14 cellular contexts compared by ENCODE assay signal in the genomic region with DNA sequence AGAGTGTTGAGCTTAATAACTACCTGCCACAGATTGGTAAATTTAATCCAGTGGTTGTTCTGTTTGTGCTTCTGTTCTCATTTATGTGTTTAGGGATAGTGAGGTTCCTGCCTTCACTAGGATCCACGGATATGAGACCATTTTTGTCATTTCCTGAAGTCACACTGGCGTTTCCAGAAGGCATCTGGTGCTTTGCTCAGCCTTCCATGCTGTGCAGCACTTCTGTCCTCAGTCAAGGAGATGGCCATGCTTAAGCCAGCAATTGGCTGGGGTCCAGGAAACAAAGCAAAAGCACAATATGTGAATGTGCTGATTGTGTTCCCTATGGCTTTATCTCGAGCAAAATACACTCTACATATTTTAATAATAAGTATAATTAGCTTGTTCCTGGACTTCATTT.
DNase-seq lines count a peak whose midpoint lies in the region; ATAC-seq lines count a peak whose summit lies in the region.
"Had no signal": no experiment of that assay in that cellular context is flagged by ENCODE, and none has a peak within 500 bp of the region (broad histone marks: within the 10 kb centered on the region; RNA-seq: fewer than 3 reads in every experiment).

No MANE protein-coding gene starts in this region.

- peak; percentile 58 for DNase-seq in NCI-H748 (lab: John Stamatoyannopoulos, UW; ENCODE audit: unreplicated experiment)
- no peak for DNase-seq in NCI-H748 treated with DMSO at 0.1 percent for 48 hours (lab: John Stamatoyannopoulos, UW)
- DNase-seq in NCI-H345 treated with DMSO at 0.1 percent for 48 hours (lab: John Stamatoyannopoulos, UW; ENCODE audit: unreplicated experiment), result peak; percentile 48
- peak; percentile 19 to 57 for DNase-seq in cerebellar nuclear complex (lab: John Stamatoyannopoulos, UW)
- no peak for DNase-seq in sciatic nerve (ENCODE audit: low spot score)
- no peak for DNase-seq in activated naive CD4-positive, alpha-beta T cell treated with anti-CD3 and anti-CD28 coated beads, Interleukin-2, amount 50 U/mL, for 16 hours
- DNase-seq: activated CD8-positive, alpha-beta memory T cell treated with anti-CD3 and anti-CD28 coated beads, Interleukin-2, amount 10 ng/mL, durations not matched to agents 7 days and 5 days; activated naive CD4-positive, alpha-beta T cell treated with anti-CD3 and anti-CD28 coated beads, Interleukin-2, amount 10 ng/mL, durations not matched to agents 7 days and 5 days; DND-41; SK-N-SH; stimulated activated CD4-positive, alpha-beta T cell treated with anti-CD3 and anti-CD28 coated beads, Interleukin-15, amount 100 ng/mL, for 24 hours; testis had no signal

- ATAC-seq in sciatic nerve, result peak; percentile 30
- no peak for ATAC-seq in HG02870 (IDR thresholded peaks at IDR 0.05; ENCODE audit: unreplicated experiment)
- no peak for ATAC-seq in GM18858 (IDR thresholded peaks at IDR 0.05; ENCODE audit: unreplicated experiment)
- ATAC-seq: activated CD8-positive, alpha-beta memory T cell treated with anti-CD3 and anti-CD28 coated beads, Interleukin-2, amount 10 ng/mL, durations not matched to agents 7 days and 5 days had no signal

- intact Hi-C loops in sciatic nerve (cut with DNase I), result no loop called here

Comparison
In these comparisons a context has a peak if more than half of its experiments do, and no peak if none do; other contexts are left out.
1. DNase-seq: peak in NCI-H748 (single experiment), NCI-H345 treated with DMSO at 0.1 percent for 48 hours (single experiment) and cerebellar nuclear complex (2 of 2); none in NCI-H748 treated with DMSO at 0.1 percent for 48 hours (single experiment), sciatic nerve (single experiment) and activated naive CD4-positive, alpha-beta T cell treated with anti-CD3 and anti-CD28 coated beads, Interleukin-2, amount 50 U/mL, for 16 hours (single experiment).